In the genomic region with DNA sequence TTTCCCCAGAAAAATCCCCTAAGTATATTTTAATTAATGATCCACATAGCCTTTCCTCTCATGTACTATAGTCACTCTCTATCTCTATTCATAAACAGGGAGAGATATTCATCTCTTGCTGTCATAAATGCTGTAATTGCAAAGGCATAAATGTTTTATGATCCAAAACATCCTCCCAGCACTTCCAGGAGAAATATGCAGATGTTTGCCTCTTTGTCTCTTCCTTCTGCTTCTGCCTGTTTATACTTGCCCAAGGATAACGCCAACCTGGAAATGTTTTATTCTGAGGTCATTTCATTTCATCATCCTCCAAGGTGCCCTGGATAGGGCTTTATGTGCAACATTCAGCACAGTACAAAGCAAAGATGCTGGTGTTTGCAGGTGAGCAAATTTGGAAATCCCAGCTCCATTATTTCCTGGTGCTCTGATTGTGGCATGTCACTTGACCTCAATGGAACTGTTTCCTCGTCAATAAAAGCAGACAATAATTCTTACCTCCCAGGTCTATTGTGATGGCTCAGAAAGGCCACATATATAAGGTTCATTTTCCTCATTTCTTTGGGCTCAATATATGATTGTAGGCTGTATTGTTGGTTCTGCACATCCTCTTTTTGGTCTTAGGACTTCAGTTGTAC, we compare ENCODE assay signal across 24 cellular contexts. TPM values are rescaled to one million over a fixed set of nuclear protein-coding genes. Genes with fewer than 3 reads are reported as not detected.
DNase-seq lines count a peak whose midpoint lies in the region; ATAC-seq and TF ChIP-seq lines count a peak whose summit lies in the region.
"Had no signal": no experiment of that assay in that cellular context is flagged by ENCODE, and none has a peak within 500 bp of the region (broad histone marks: within the 10 kb centered on the region; RNA-seq: fewer than 3 reads in every experiment).

No MANE protein-coding gene starts in this region.

- H3K27me3 ChIP-seq in RWPE2 (ENCODE audit: insufficient read depth, poor library complexity, severe bottlenecking) (no peaks in the 10 kb centered on the region), foreskin keratinocyte (no peaks in the 10 kb centered on the region)
- H3K27me3 ChIP-seq: neural progenitor cell, sigmoid colon had no signal

- TF ChIP-seq CTCF in RWPE2 (IDR thresholded peaks at IDR 0.05; ENCODE audit: poor library complexity, severe bottlenecking) (no peak), foreskin keratinocyte (conservative IDR thresholded peaks at IDR 0.05) (no peak)

- DNase-seq in DMS153 treated with DMSO at 0.1 percent for 48 hours (lab: John Stamatoyannopoulos, UW; ENCODE audit: unreplicated experiment) (peak; percentile 63), NCI-H1105 (lab: John Stamatoyannopoulos, UW) (peak; percentile 68), RWPE2 (ENCODE audit: low spot score) (no peak), foreskin keratinocyte (peak; percentile 66 to 87), erythroblast (lab: John Stamatoyannopoulos, UW) (no peak)
- DNase-seq: activated CD4-positive, alpha-beta T cell treated with anti-CD3 and anti-CD28 coated beads, Interleukin-2, amount 10 ng/mL, durations not matched to agents 24 days and 14 days; activated naive CD4-positive, alpha-beta T cell treated with anti-CD3 and anti-CD28 coated beads for 36 hours; activated T-cell treated with anti-CD3 and anti-CD28 coated beads, Interleukin-2, amount 50 U/mL, for 72 hours; cortex of kidney; glutamatergic neuron; GM23248; HFFc6; lower lobe of right lung; NCI-H1092 treated with DMSO at 0.1 percent for 48 hours; PC-3; SIG-M5; sigmoid colon; stimulated activated CD4-positive, alpha-beta T cell treated with anti-CD3 and anti-CD28 coated beads, Interleukin-15, amount 100 ng/mL, for 24 hours; stimulated activated naive CD8-positive, alpha-beta T cell treated with anti-CD3 and anti-CD28 coated beads, Interleukin-15, Interleukin-2, amounts not matched to agents 100 U/mL and 50 U/mL, for 24 hours had no signal

- no peak for TF ChIP-seq POLR2A in erythroblast (IDR thresholded peaks at IDR 0.05; ENCODE audit: low read length)

- H3K36me3 ChIP-seq in RWPE2 (ENCODE audit: low read depth), result no peaks in the 10 kb centered on the region
- H3K36me3 ChIP-seq: lower lobe of right lung, neural progenitor cell, sigmoid colon, thoracic aorta had no signal

- H3K27ac ChIP-seq in RWPE2 (ENCODE audit: poor library complexity, severe bottlenecking), result peak overlapping the region; percentile 56
- H3K27ac ChIP-seq in foreskin keratinocyte, result no peak overlapping the region
- H3K27ac ChIP-seq: C4-2B, GM23248, lower lobe of right lung, neural progenitor cell, sigmoid colon, thoracic aorta had no signal

- ATAC-seq in RWPE2 (ENCODE audit: low read depth) (peak; percentile 90), foreskin keratinocyte (peak; percentile 90), GM18867 (IDR thresholded peaks at IDR 0.05; ENCODE audit: unreplicated experiment) (no peak)
- ATAC-seq in activated CD4-positive, CD25-positive, alpha-beta regulatory T cell treated with anti-CD3 and anti-CD28 coated beads, Interleukin-2, amount 50 U/mL, for 24 hours, result no peak
- ATAC-seq: activated T-cell treated with anti-CD3 and anti-CD28 coated beads, Interleukin-2, amount 50 U/mL, for 72 hours; PC-3; stimulated activated naive CD8-positive, alpha-beta T cell treated with anti-CD3 and anti-CD28 coated beads, Interleukin-15, Interleukin-2, amounts not matched to agents 100 U/mL and 50 U/mL, for 24 hours had no signal

- H3K4me1 ChIP-seq in RWPE2 (ENCODE audit: insufficient read depth, poor library complexity, severe bottlenecking) (peaks cover 16% of the 10 kb centered on the region), foreskin keratinocyte (peaks cover 10% of the 10 kb centered on the region)
- H3K4me1 ChIP-seq: sigmoid colon had no signal

- H3K4me3 ChIP-seq in RWPE2 (ENCODE audit: severe bottlenecking), result no peak overlapping the region
- H3K4me3 ChIP-seq: GM23248, lower lobe of right lung, neural progenitor cell, sigmoid colon, thoracic aorta had no signal

- H3K9me3 ChIP-seq in RWPE2 (ENCODE audit: severe bottlenecking), result no peaks in the 10 kb centered on the region
- H3K9me3 ChIP-seq: lower lobe of right lung, sigmoid colon, thoracic aorta had no signal

RNA-seq across cellular contexts. Expression of a gene that starts 6.9 kb away (rescaled TPM):
- 1.4 and 4.3 TPM in 2 replicates for total RNA-seq in foreskin keratinocyte
- 0.40 and 1.0 TPM in 2 replicates for polyA plus RNA-seq in foreskin keratinocyte
- polyA plus RNA-seq: GM23248 had no signal

Comparison
In these comparisons a context has a peak if more than half of its experiments do, and no peak if none do; other contexts are left out.
1. DNase-seq: peak in DMS153 treated with DMSO at 0.1 percent for 48 hours (single experiment), NCI-H1105 (single experiment) and foreskin keratinocyte (2 of 2); none in RWPE2 (single experiment) and erythroblast (0 of 2).
2. ATAC-seq: peak in RWPE2 (single experiment) and foreskin keratinocyte (single experiment); none in GM18867 (single experiment) and activated CD4-positive, CD25-positive, alpha-beta regulatory T cell treated with anti-CD3 and anti-CD28 coated beads, Interleukin-2, amount 50 U/mL, for 24 hours (0 of 2).